In genomic region chrX:40945366-40945713, GRCh38 we compare ENCODE assay signal across 9 cellular contexts.
DNase-seq lines count a peak whose midpoint lies in the region; ATAC-seq and TF ChIP-seq lines count a peak whose summit lies in the region.
"Had no signal": no experiment of that assay in that cellular context is flagged by ENCODE, and none has a peak within 500 bp of the region (broad histone marks: within the 10 kb centered on the region; RNA-seq: fewer than 3 reads in every experiment).

No MANE protein-coding gene starts in this region.

- CTCF ChIA-PET in activated CD4-positive, alpha-beta T cell treated with anti-CD3 and anti-CD28 coated beads for 36 hours (lab: Charles Lee) = no interaction called here
- CTCF ChIA-PET in PC-3 (lab: Charles Lee) = no interaction called here

- H3K4me2 ChIP-seq in PC-3 (ENCODE audit: low read length) = peak overlapping the region; percentile 66
- H3K4me2 ChIP-seq in smooth muscle cell = peak overlapping the region; percentile 50

- H3K4me3 ChIP-seq in PC-3 (ENCODE audit: low read length) (no peak overlapping the region), gastroesophageal sphincter (no peak overlapping the region), smooth muscle cell (no peak overlapping the region)

- TF ChIP-seq POLR2A in gastroesophageal sphincter (IDR thresholded peaks at IDR 0.05) = no peak

- TF ChIP-seq CTCF in PC-3 (conservative IDR thresholded peaks at IDR 0.05; ENCODE audit: low read depth, low read length) (no peak), gastroesophageal sphincter (IDR thresholded peaks at IDR 0.05) (no peak), smooth muscle cell (IDR thresholded peaks at IDR 0.05; ENCODE audit: borderline replicate concordance, insufficient read depth, poor library complexity, severe bottlenecking) (no peak), progenitor cell of endocrine pancreas (IDR thresholded peaks at IDR 0.05; ENCODE audit: unreplicated experiment) (no peak)

- H3K27me3 ChIP-seq in PC-3 (ENCODE audit: low read length) (no peaks in the 10 kb centered on the region), gastroesophageal sphincter (no peaks in the 10 kb centered on the region), smooth muscle cell (ENCODE audit: low read depth) (no peaks in the 10 kb centered on the region)

- H3K27ac ChIP-seq in PC-3 (ENCODE audit: low read length) = no peak overlapping the region
- H3K27ac ChIP-seq in gastroesophageal sphincter = peak overlapping the region in 3 of 4 donors; percentile 38 to 67 (median 52)
- H3K27ac ChIP-seq in smooth muscle cell (ENCODE audit: low read depth) = peak overlapping the region; percentile 64

- POLR2A ChIA-PET in activated CD4-positive, alpha-beta T cell treated with anti-CD3 and anti-CD28 coated beads for 36 hours (lab: Charles Lee) = no interaction called here
- POLR2A ChIA-PET in PC-3 (lab: Charles Lee; ENCODE audit: unreplicated experiment) = no interaction called here

- peaks cover 3% of the 10 kb centered on the region for H3K9me3 Mint-ChIP-seq in activated CD4-positive, alpha-beta T cell treated with anti-CD3 and anti-CD28 coated beads for 36 hours (ENCODE audit: low read depth)
- peaks cover 9% of the 10 kb centered on the region for H3K9me3 Mint-ChIP-seq in progenitor cell of endocrine pancreas (ENCODE audit: low read depth)

- H3K27me3 Mint-ChIP-seq in activated CD4-positive, alpha-beta T cell treated with anti-CD3 and anti-CD28 coated beads for 36 hours = no peaks in the 10 kb centered on the region
- no peaks in the 10 kb centered on the region for H3K27me3 Mint-ChIP-seq in progenitor cell of endocrine pancreas
- H3K27me3 Mint-ChIP-seq: B cell had no signal

- H3K79me2 ChIP-seq in PC-3 (ENCODE audit: low read length) = no peaks in the 10 kb centered on the region
- H3K79me2 ChIP-seq in smooth muscle cell (ENCODE audit: low read depth) = no peaks in the 10 kb centered on the region

- H4K20me1 ChIP-seq in PC-3 (ENCODE audit: low read length) (no peaks in the 10 kb centered on the region), smooth muscle cell (ENCODE audit: low read depth) (no peaks in the 10 kb centered on the region)

- intact Hi-C loops in activated CD4-positive, alpha-beta T cell treated with anti-CD3 and anti-CD28 coated beads for 36 hours (cut with DNase I, micrococcal nuclease) = no loop called here
- intact Hi-C loops in PC-3 (cut with micrococcal nuclease) = no loop called here

- H3K36me3 Mint-ChIP-seq in activated CD4-positive, alpha-beta T cell treated with anti-CD3 and anti-CD28 coated beads for 36 hours (ENCODE audit: low read depth) = no peaks in the 10 kb centered on the region
- peaks cover 2% of the 10 kb centered on the region for H3K36me3 Mint-ChIP-seq in progenitor cell of endocrine pancreas (ENCODE audit: insufficient read depth)

- H3K9ac ChIP-seq in PC-3 (ENCODE audit: low read length) = no peak overlapping the region
- H3K9ac ChIP-seq in smooth muscle cell (ENCODE audit: low read depth) = no peak overlapping the region

- BruUV-seq in PC-3 (replicated peaks; lab: Mats Ljungman, UMichigan) = no TSS peak

- peaks cover 2% of the 10 kb centered on the region for H3K4me1 Mint-ChIP-seq in activated CD4-positive, alpha-beta T cell treated with anti-CD3 and anti-CD28 coated beads for 36 hours
- H3K4me1 Mint-ChIP-seq in progenitor cell of endocrine pancreas (ENCODE audit: low read depth) = no peaks in the 10 kb centered on the region

- H3K4me3 Mint-ChIP-seq in activated CD4-positive, alpha-beta T cell treated with anti-CD3 and anti-CD28 coated beads for 36 hours = no peak overlapping the region
- no peak overlapping the region for H3K4me3 Mint-ChIP-seq in progenitor cell of endocrine pancreas (ENCODE audit: low read depth)
- H3K4me3 Mint-ChIP-seq: B cell had no signal

- no peak for DNase-seq in activated CD4-positive, alpha-beta T cell treated with anti-CD3 and anti-CD28 coated beads for 36 hours
- no peak for DNase-seq in activated CD4-positive, alpha-beta T cell treated with anti-CD3 and anti-CD28 coated beads, Interleukin-2, amount 50 U/mL, for 48 hours
- DNase-seq in PC-3 (peak; percentile 75), smooth muscle cell (lab: John Stamatoyannopoulos, UW; ENCODE audit: unreplicated experiment) (no peak), GOT3 (lab: John Stamatoyannopoulos, UW) (no peak), NCI-H526 (lab: John Stamatoyannopoulos, UW) (no peak), progenitor cell of endocrine pancreas (ENCODE audit: low spot score, unreplicated experiment) (no peak)

- H3K36me3 ChIP-seq in PC-3 (ENCODE audit: low read depth, low read length) (no peaks in the 10 kb centered on the region), gastroesophageal sphincter (no peaks in the 10 kb centered on the region), smooth muscle cell (ENCODE audit: low read depth) (no peaks in the 10 kb centered on the region)

- no peaks in the 10 kb centered on the region for H3K9me2 ChIP-seq in PC-3 (replicated peaks; ENCODE audit: low read length)

- TF ChIP-seq EP300 in gastroesophageal sphincter (IDR thresholded peaks at IDR 0.05) = no peak

- H3F3A ChIP-seq in PC-3 (ENCODE audit: low read length, unreplicated experiment) (no peaks in the 10 kb centered on the region), smooth muscle cell (ENCODE audit: low read depth) (no peaks in the 10 kb centered on the region)

- H3K9me3 ChIP-seq in PC-3 (ENCODE audit: low read length) (no peaks in the 10 kb centered on the region), gastroesophageal sphincter (no peaks in the 10 kb centered on the region), smooth muscle cell (replicated peaks; ENCODE audit: low read depth) (no peaks in the 10 kb centered on the region)

- H3K4me1 ChIP-seq in PC-3 (ENCODE audit: insufficient read depth, low read length) = peaks cover 11% of the 10 kb centered on the region
- peaks cover 0 to 7% (median 0%) of the 10 kb centered on the region in 3 donors for H3K4me1 ChIP-seq in gastroesophageal sphincter
- no peaks in the 10 kb centered on the region for H3K4me1 ChIP-seq in smooth muscle cell (ENCODE audit: low read depth)

- WGBS in gastroesophageal sphincter (ENCODE audit: low coverage in 1 of 2), 2 donors = 1 to 38% methylated on average over 4 to 5 of the region's 5 CpGs
- 24% methylated on average over 5 of the region's 5 CpGs for WGBS in smooth muscle cell (ENCODE audit: low lambda C conversion rate)

- H2AFZ ChIP-seq in PC-3 (ENCODE audit: low read length) = peak overlapping the region; percentile 19; the same call in 1 of the 2 replicates
- no peak overlapping the region for H2AFZ ChIP-seq in smooth muscle cell (ENCODE audit: low read depth)

- no peak overlapping the region for H3K27ac Mint-ChIP-seq in activated CD4-positive, alpha-beta T cell treated with anti-CD3 and anti-CD28 coated beads for 36 hours
- no peak overlapping the region for H3K27ac Mint-ChIP-seq in progenitor cell of endocrine pancreas
- H3K27ac Mint-ChIP-seq: B cell had no signal

- ATAC-seq in activated CD4-positive, alpha-beta T cell treated with anti-CD3 and anti-CD28 coated beads for 36 hours = peak; percentile 47
- ATAC-seq in PC-3 (peak; percentile 96), gastroesophageal sphincter (peak; percentile 95)
